Comparison of ENCODE assay signal across 1 cellular context in genomic region chr7:134625571-134625970, GRCh38.
TF ChIP-seq lines count a peak whose summit lies in the region.

No MANE protein-coding gene starts in this region.

TF ChIP-seq in GM12878, 131 proteins besides CTCF, POLR2A, EP300 and RAD21:
- peak; percentile 26; the same call in 1 of the 2 replicates for TF ChIP-seq BMI1 (IDR thresholded peaks at IDR 0.05; ENCODE audit: borderline replicate concordance)
- TF ChIP-seq SREBF1 (IDR thresholded peaks at IDR 0.05; ENCODE audit: low read length) = no peak
TF ChIP-seq in GM12878: peak in this region for 1.
